In the genomic region with DNA sequence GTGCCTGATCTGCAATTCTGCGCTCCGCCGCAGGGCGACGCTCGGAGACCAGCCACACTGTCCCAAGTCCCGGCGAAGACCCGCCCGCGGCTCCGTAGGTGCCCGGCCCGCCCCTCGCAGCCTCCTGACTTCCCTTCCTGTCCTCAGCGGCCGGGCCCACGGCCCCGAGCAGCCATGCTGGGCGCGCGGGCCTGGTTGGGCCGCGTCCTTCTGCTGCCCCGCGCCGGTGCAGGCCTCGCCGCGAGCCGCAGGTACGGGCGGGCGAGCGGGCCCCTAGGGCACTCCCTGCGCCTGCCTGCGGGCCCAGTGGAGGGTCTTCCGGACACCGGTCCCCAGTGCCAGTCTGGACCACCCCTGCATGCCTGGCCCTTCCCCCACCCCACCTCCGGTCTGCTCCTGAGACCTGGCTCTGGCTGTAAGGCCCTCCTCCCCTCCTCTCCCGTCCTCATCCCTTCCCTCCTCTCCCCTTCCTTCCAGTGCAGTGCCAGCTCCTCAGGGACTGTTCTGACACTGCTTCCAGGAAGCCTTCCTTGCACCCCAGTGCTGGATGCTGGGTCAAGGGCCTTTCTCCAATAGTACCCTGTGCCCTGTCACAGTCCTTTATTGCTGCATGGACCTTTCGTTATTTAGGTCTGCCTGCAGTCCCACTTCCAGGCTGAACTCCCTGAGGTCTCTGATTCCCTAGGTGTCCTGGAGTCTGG, we compare ENCODE assay signal across 1 cellular context.
TF ChIP-seq lines count a peak whose summit lies in the region.

A gene (plus strand): TSS at position 140 of the 701 bp plus-strand sequence. CDS start 35 bp downstream, at position 175.

TF ChIP-seq in HepG2, 621 proteins besides CTCF, POLR2A, EP300 and RAD21 (continued from another document and continues in another):
- no peak for TF ChIP-seq PRMT3 (CRISPR knock-in tag; IDR thresholded peaks at IDR 0.05; ENCODE audit: borderline replicate concordance, low read depth)
- TF ChIP-seq, protein P1, sequence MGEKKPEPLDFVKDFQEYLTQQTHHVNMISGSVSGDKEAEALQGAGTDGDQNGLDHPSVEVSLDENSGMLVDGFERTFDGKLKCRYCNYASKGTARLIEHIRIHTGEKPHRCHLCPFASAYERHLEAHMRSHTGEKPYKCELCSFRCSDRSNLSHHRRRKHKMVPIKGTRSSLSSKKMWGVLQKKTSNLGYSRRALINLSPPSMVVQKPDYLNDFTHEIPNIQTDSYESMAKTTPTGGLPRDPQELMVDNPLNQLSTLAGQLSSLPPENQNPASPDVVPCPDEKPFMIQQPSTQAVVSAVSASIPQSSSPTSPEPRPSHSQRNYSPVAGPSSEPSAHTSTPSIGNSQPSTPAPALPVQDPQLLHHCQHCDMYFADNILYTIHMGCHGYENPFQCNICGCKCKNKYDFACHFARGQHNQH (CRISPR knock-in tag; IDR thresholded peaks at IDR 0.05), result no peak
- no peak for TF ChIP-seq TBX3 (IDR thresholded peaks at IDR 0.05; ENCODE audit: borderline replicate concordance)
- peak; percentile 80 for TF ChIP-seq MED1 (CRISPR knock-in tag; IDR thresholded peaks at IDR 0.05)
- TF ChIP-seq KLF16 (CRISPR knock-in tag; IDR thresholded peaks at IDR 0.05), result peak in 1 of 2 experiments; percentile 95; a peak in 2 of 4 replicates
- TF ChIP-seq, protein P2, sequence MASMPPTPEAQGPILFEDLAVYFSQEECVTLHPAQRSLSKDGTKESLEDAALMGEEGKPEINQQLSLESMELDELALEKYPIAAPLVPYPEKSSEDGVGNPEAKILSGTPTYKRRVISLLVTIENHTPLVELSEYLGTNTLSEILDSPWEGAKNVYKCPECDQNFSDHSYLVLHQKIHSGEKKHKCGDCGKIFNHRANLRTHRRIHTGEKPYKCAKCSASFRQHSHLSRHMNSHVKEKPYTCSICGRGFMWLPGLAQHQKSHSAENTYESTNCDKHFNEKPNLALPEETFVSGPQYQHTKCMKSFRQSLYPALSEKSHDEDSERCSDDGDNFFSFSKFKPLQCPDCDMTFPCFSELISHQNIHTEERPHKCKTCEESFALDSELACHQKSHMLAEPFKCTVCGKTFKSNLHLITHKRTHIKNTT (CRISPR knock-in tag; IDR thresholded peaks at IDR 0.05), result no peak
- no peak for TF ChIP-seq ZNF577 (CRISPR knock-in tag; IDR thresholded peaks at IDR 0.05; ENCODE audit: borderline replicate concordance, low read depth)
- TF ChIP-seq ZNF816 (CRISPR knock-in tag; IDR thresholded peaks at IDR 0.05; ENCODE audit: borderline replicate concordance), result no peak
- TF ChIP-seq ZNF570 (CRISPR knock-in tag; IDR thresholded peaks at IDR 0.05; ENCODE audit: borderline replicate concordance), result peak; percentile 69; the same call in 1 of the 2 replicates
- TF ChIP-seq YY1 (IDR thresholded peaks at IDR 0.05; ENCODE audit: insufficient read depth, insufficient replicate concordance, low read depth, low read length), result peak; percentile 91
- TF ChIP-seq, protein P3, sequence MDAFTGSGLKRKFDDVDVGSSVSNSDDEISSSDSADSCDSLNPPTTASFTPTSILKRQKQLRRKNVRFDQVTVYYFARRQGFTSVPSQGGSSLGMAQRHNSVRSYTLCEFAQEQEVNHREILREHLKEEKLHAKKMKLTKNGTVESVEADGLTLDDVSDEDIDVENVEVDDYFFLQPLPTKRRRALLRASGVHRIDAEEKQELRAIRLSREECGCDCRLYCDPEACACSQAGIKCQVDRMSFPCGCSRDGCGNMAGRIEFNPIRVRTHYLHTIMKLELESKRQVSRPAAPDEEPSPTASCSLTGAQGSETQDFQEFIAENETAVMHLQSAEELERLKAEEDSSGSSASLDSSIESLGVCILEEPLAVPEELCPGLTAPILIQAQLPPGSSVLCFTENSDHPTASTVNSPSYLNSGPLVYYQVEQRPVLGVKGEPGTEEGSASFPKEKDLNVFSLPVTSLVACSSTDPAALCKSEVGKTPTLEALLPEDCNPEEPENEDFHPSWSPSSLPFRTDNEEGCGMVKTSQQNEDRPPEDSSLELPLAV (CRISPR knock-in tag; conservative IDR thresholded peaks at IDR 0.05; ENCODE audit: low read depth), result no peak
- TF ChIP-seq, protein P4, sequence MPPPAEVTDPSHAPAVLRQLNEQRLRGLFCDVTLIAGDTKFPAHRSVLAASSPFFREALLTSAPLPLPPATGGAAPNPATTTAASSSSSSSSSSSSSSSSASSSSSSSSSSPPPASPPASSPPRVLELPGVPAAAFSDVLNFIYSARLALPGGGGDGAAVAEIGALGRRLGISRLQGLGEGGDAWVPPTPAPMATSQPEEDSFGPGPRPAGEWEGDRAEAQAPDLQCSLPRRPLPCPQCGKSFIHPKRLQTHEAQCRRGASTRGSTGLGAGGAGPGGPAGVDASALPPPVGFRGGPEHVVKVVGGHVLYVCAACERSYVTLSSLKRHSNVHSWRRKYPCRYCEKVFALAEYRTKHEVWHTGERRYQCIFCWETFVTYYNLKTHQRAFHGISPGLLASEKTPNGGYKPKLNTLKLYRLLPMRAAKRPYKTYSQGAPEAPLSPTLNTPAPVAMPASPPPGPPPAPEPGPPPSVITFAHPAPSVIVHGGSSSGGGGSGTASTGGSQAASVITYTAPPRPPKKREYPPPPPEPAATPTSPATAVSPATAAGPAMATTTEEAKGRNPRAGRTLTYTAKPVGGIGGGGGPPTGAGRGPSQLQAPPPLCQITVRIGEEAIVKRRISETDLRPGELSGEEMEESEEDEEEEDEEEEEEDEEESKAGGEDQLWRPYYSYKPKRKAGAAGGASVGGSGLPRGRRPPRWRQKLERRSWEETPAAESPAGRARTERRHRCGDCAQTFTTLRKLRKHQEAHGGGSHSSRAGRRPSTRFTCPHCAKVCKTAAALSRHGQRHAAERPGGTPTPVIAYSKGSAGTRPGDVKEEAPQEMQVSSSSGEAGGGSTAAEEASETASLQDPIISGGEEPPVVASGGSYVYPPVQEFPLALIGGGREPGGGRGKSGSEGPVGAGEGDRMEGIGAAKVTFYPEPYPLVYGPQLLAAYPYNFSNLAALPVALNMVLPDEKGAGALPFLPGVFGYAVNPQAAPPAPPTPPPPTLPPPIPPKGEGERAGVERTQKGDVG (CRISPR knock-in tag; IDR thresholded peaks at IDR 0.05; ENCODE audit: borderline replicate concordance), result peak; percentile 33; the same call in 1 of the 2 replicates
- TF ChIP-seq TSC22D2 (CRISPR knock-in tag; IDR thresholded peaks at IDR 0.05; ENCODE audit: borderline replicate concordance), result no peak
- TF ChIP-seq, protein P5, sequence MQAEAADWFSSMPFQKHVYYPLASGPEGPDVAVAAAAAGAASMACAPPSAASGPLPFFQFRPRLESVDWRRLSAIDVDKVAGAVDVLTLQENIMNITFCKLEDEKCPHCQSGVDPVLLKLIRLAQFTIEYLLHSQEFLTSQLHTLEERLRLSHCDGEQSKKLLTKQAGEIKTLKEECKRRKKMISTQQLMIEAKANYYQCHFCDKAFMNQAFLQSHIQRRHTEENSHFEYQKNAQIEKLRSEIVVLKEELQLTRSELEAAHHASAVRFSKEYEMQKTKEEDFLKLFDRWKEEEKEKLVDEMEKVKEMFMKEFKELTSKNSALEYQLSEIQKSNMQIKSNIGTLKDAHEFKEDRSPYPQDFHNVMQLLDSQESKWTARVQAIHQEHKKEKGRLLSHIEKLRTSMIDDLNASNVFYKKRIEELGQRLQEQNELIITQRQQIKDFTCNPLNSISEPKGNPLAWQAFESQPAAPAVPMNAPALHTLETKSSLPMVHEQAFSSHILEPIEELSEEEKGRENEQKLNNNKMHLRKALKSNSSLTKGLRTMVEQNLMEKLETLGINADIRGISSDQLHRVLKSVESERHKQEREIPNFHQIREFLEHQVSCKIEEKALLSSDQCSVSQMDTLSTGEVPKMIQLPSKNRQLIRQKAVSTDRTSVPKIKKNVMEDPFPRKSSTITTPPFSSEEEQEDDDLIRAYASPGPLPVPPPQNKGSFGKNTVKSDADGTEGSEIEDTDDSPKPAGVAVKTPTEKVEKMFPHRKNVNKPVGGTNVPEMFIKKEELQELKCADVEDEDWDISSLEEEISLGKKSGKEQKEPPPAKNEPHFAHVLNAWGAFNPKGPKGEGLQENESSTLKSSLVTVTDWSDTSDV (CRISPR knock-in tag; IDR thresholded peaks at IDR 0.05), result 0 out of 2 replicates have a peak, but pooled peaks have one; percentile 21
- peak; percentile 96 for TF ChIP-seq ZSCAN25 (CRISPR knock-in tag; IDR thresholded peaks at IDR 0.05)
- TF ChIP-seq DNMT1 (CRISPR knock-in tag; IDR thresholded peaks at IDR 0.05), result peak; percentile 92; the same call in 1 of the 2 replicates
- peak; percentile 93; the same call in 1 of the 2 replicates for TF ChIP-seq KDM3A (CRISPR knock-in tag; IDR thresholded peaks at IDR 0.05; ENCODE audit: low read depth)
- no peak for TF ChIP-seq CHD2 (IDR thresholded peaks at IDR 0.05; ENCODE audit: low read depth, low read length)
- TF ChIP-seq PHB2 (IDR thresholded peaks at IDR 0.05; ENCODE audit: partially characterized antibody), result no peak
- TF ChIP-seq, protein P6, sequence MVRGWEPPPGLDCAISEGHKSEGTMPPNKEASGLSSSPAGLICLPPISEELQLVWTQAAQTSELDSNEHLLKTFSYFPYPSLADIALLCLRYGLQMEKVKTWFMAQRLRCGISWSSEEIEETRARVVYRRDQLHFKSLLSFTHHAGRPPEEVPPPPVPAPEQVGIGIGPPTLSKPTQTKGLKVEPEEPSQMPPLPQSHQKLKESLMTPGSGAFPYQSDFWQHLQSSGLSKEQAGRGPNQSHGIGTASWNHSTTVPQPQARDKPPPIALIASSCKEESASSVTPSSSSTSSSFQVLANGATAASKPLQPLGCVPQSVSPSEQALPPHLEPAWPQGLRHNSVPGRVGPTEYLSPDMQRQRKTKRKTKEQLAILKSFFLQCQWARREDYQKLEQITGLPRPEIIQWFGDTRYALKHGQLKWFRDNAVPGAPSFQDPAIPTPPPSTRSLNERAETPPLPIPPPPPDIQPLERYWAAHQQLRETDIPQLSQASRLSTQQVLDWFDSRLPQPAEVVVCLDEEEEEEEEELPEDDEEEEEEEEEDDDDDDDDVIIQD (CRISPR knock-in tag; IDR thresholded peaks at IDR 0.05; ENCODE audit: low read depth), result peak; percentile 53; the same call in 1 of the 2 replicates
- no peak for TF ChIP-seq ZNF224 (CRISPR knock-in tag; IDR thresholded peaks at IDR 0.05)
- TF ChIP-seq ZSCAN31 (CRISPR knock-in tag; IDR thresholded peaks at IDR 0.05; ENCODE audit: low read depth), result peak; percentile 94
- TF ChIP-seq, protein P7, sequence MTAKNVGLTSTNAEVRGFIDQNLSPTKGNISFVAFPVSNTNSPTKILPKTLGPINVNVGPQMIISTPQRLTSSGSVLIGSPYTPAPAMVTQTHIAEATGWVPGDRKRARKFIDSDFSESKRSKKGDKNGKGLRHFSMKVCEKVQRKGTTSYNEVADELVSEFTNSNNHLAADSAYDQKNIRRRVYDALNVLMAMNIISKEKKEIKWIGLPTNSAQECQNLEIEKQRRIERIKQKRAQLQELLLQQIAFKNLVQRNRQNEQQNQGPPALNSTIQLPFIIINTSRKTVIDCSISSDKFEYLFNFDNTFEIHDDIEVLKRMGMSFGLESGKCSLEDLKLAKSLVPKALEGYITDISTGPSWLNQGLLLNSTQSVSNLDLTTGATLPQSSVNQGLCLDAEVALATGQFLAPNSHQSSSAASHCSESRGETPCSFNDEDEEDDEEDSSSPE (CRISPR knock-in tag; IDR thresholded peaks at IDR 0.05), result peak; percentile 70
- no peak for TF ChIP-seq NFIC (IDR thresholded peaks at IDR 0.05; ENCODE audit: low read length)
- TF ChIP-seq ATF7-NPFF (CRISPR knock-in tag; IDR thresholded peaks at IDR 0.05; ENCODE audit: low read depth), result peak; percentile 89
- TF ChIP-seq ZC3H4 (CRISPR knock-in tag; IDR thresholded peaks at IDR 0.05; ENCODE audit: borderline replicate concordance), result no peak
- no peak for TF ChIP-seq MLLT10 (CRISPR knock-in tag; IDR thresholded peaks at IDR 0.05)
- TF ChIP-seq IKZF4 (CRISPR knock-in tag; IDR thresholded peaks at IDR 0.05; ENCODE audit: borderline replicate concordance, low read depth, not compliant biosample characterization), result peak; percentile 90
- TF ChIP-seq ZNF546 (CRISPR knock-in tag; conservative IDR thresholded peaks at IDR 0.05), result no peak
- peak; percentile 84 for TF ChIP-seq TBX2 (CRISPR knock-in tag; IDR thresholded peaks at IDR 0.05; ENCODE audit: borderline replicate concordance)
- TF ChIP-seq, protein P8, sequence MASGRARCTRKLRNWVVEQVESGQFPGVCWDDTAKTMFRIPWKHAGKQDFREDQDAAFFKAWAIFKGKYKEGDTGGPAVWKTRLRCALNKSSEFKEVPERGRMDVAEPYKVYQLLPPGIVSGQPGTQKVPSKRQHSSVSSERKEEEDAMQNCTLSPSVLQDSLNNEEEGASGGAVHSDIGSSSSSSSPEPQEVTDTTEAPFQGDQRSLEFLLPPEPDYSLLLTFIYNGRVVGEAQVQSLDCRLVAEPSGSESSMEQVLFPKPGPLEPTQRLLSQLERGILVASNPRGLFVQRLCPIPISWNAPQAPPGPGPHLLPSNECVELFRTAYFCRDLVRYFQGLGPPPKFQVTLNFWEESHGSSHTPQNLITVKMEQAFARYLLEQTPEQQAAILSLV (CRISPR knock-in tag; IDR thresholded peaks at IDR 0.05; ENCODE audit: borderline replicate concordance), result peak; percentile 92; the same call in 1 of the 2 replicates
- no peak for TF ChIP-seq MTA3 (CRISPR knock-in tag; IDR thresholded peaks at IDR 0.05)
- no peak for TF ChIP-seq ZNF432 (CRISPR knock-in tag; IDR thresholded peaks at IDR 0.05; ENCODE audit: borderline replicate concordance)
- TF ChIP-seq, protein P9, sequence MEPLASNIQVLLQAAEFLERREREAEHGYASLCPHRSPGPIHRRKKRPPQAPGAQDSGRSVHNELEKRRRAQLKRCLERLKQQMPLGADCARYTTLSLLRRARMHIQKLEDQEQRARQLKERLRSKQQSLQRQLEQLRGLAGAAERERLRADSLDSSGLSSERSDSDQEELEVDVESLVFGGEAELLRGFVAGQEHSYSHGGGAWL (CRISPR knock-in tag; IDR thresholded peaks at IDR 0.05), result peak; percentile 83
- peak; percentile 85 for TF ChIP-seq KLF6 (CRISPR knock-in tag; IDR thresholded peaks at IDR 0.05)
- TF ChIP-seq FOXO1 (CRISPR knock-in tag; IDR thresholded peaks at IDR 0.05), result peak; percentile 70
- peak; percentile 82 for TF ChIP-seq PHF21A (CRISPR knock-in tag; IDR thresholded peaks at IDR 0.05)
- no peak for TF ChIP-seq ZNF589 (CRISPR knock-in tag; conservative IDR thresholded peaks at IDR 0.05)
- peak; percentile 77 for TF ChIP-seq ZNF567 (CRISPR knock-in tag; IDR thresholded peaks at IDR 0.05; ENCODE audit: borderline replicate concordance)
